In genomic region chr10:16497911-16498310, GRCh38 we compare ENCODE assay signal across 28 cellular contexts. TPM values are rescaled to one million over a fixed set of nuclear protein-coding genes. Genes with fewer than 3 reads are reported as not detected.
"Had no signal": no experiment of that assay in that cellular context is flagged by ENCODE, and none has a peak within 500 bp of the region (broad histone marks: within the 10 kb centered on the region; RNA-seq: fewer than 3 reads in every experiment).

No MANE protein-coding gene starts in this region.

- H3K4me3 Mint-ChIP-seq: activated CD4-positive, alpha-beta memory T cell treated with anti-CD3 and anti-CD28 coated beads, Interleukin-2, amount 10 ng/mL, durations not matched to agents 7 days and 5 days; activated CD4-positive, alpha-beta T cell treated with anti-CD3 and anti-CD28 coated beads for 36 hours; activated naive CD8-positive, alpha-beta T cell treated with anti-CD3 and anti-CD28 coated beads, Interleukin-2, amount 10 ng/mL, durations not matched to agents 7 days and 5 days; activated T-cell treated with anti-CD3 and anti-CD28 coated beads, Interleukin-2, amount 50 U/mL, for 72 hours; central memory CD8-positive, alpha-beta T cell had no signal

- DNase-seq: activated CD4-positive, alpha-beta memory T cell treated with anti-CD3 and anti-CD28 coated beads, Interleukin-2, amount 10 ng/mL, durations not matched to agents 7 days and 5 days; activated CD4-positive, alpha-beta T cell treated with anti-CD3 and anti-CD28 coated beads for 36 hours; activated CD4-positive, alpha-beta T cell treated with anti-CD3 and anti-CD28 coated beads, Interleukin-2, amount 50 U/mL, for 1 hour; activated naive CD4-positive, alpha-beta T cell treated with anti-CD3 and anti-CD28 coated beads, Interleukin-2, amount 50 U/mL, for 16 hours; activated naive CD8-positive, alpha-beta T cell treated with anti-CD3 and anti-CD28 coated beads, Interleukin-2, amount 10 ng/mL, durations not matched to agents 7 days and 5 days; activated T-cell treated with anti-CD3 and anti-CD28 coated beads for 4 hours; activated T-cell treated with anti-CD3 and anti-CD28 coated beads, Interleukin-2, amount 50 U/mL, for 72 hours; body of pancreas; Karpas-422; NCI-H1048; NCI-H1417; NCI-H1930; NCI-H2171 treated with DMSO at 0.1 percent for 48 hours; NCI-H345; NCI-H510A; NCI-H526 treated with DMSO at 0.1 percent for 48 hours; NK-92 treated with Interleukin-12 subunit alpha and Interleukin-12 subunit beta, amount 100 ng/mL, for 24 hours; OCI-M1; Right ventricle myocardium superior; SJCRH30; SK-N-SH; T-helper 1 cell had no signal

- H3K9me3 ChIP-seq: ascending aorta, body of pancreas, SJCRH30, SK-N-SH had no signal

- H3K27ac Mint-ChIP-seq: activated CD4-positive, alpha-beta memory T cell treated with anti-CD3 and anti-CD28 coated beads, Interleukin-2, amount 10 ng/mL, durations not matched to agents 7 days and 5 days; activated CD4-positive, alpha-beta T cell treated with anti-CD3 and anti-CD28 coated beads for 36 hours; activated naive CD8-positive, alpha-beta T cell treated with anti-CD3 and anti-CD28 coated beads, Interleukin-2, amount 10 ng/mL, durations not matched to agents 7 days and 5 days; activated T-cell treated with anti-CD3 and anti-CD28 coated beads, Interleukin-2, amount 50 U/mL, for 72 hours; activated T-helper 2 cell treated with anti-CD3 and anti-CD28 coated beads, Interferon-gamma antibody, Interleukin-2, Interleukin-4, amounts not matched to agents 10 μg/mL and 5 μg/mL and 100 μg/mL, durations not matched to agents 14 hours and 24 hours and 36 hours had no signal

- H3K27ac ChIP-seq: ascending aorta, body of pancreas, RWPE1, SJCRH30, VCaP had no signal

- H3K4me3 ChIP-seq: ascending aorta, body of pancreas, SJCRH30 had no signal

- H3K4me1 Mint-ChIP-seq: activated CD4-positive, alpha-beta memory T cell treated with anti-CD3 and anti-CD28 coated beads, Interleukin-2, amount 10 ng/mL, durations not matched to agents 7 days and 5 days; activated naive CD8-positive, alpha-beta T cell treated with anti-CD3 and anti-CD28 coated beads, Interleukin-2, amount 10 ng/mL, durations not matched to agents 7 days and 5 days; central memory CD8-positive, alpha-beta T cell had no signal

- H3K9me3 Mint-ChIP-seq: activated CD4-positive, alpha-beta memory T cell treated with anti-CD3 and anti-CD28 coated beads, Interleukin-2, amount 10 ng/mL, durations not matched to agents 7 days and 5 days; activated naive CD8-positive, alpha-beta T cell treated with anti-CD3 and anti-CD28 coated beads, Interleukin-2, amount 10 ng/mL, durations not matched to agents 7 days and 5 days; activated T-cell treated with anti-CD3 and anti-CD28 coated beads, Interleukin-2, amount 50 U/mL, for 72 hours; activated T-helper 2 cell treated with anti-CD3 and anti-CD28 coated beads, Interferon-gamma antibody, Interleukin-2, Interleukin-4, amounts not matched to agents 10 μg/mL and 5 μg/mL and 100 μg/mL, durations not matched to agents 14 hours and 24 hours and 36 hours; central memory CD8-positive, alpha-beta T cell had no signal

- H3K27me3 ChIP-seq: ascending aorta, body of pancreas, SJCRH30 had no signal

- H3K9me2 ChIP-seq: SK-N-SH had no signal

- H3K4me1 ChIP-seq: ascending aorta, body of pancreas, SJCRH30 had no signal

- H3K4me2 ChIP-seq: SK-N-SH had no signal

- H3K9ac ChIP-seq: SK-N-SH had no signal

- H3K27me3 Mint-ChIP-seq: activated CD4-positive, alpha-beta memory T cell treated with anti-CD3 and anti-CD28 coated beads, Interleukin-2, amount 10 ng/mL, durations not matched to agents 7 days and 5 days; activated CD4-positive, alpha-beta T cell treated with anti-CD3 and anti-CD28 coated beads for 36 hours; activated naive CD8-positive, alpha-beta T cell treated with anti-CD3 and anti-CD28 coated beads, Interleukin-2, amount 10 ng/mL, durations not matched to agents 7 days and 5 days; central memory CD8-positive, alpha-beta T cell had no signal

- H3K36me3 ChIP-seq: ascending aorta, SJCRH30 had no signal

RNA-seq across cellular contexts. Expression of gene C1QL3, which starts 23.8 kb away (rescaled TPM):
- total RNA-seq: activated CD4-positive, alpha-beta T cell treated with anti-CD3 and anti-CD28 coated beads for 36 hours; activated naive CD8-positive, alpha-beta T cell treated with anti-CD3 and anti-CD28 coated beads, Interleukin-2, amount 10 ng/mL, durations not matched to agents 7 days and 5 days; ascending aorta; body of pancreas; Right ventricle myocardium superior; SJCRH30; T-helper 2 cell treated with Interferon-gamma antibody and Interleukin-4, amounts not matched to agents 100 ng/mL and 5 ng/mL, for 36 hours had no signal
- polyA plus RNA-seq: SK-N-SH had no signal
